In the genomic region with DNA sequence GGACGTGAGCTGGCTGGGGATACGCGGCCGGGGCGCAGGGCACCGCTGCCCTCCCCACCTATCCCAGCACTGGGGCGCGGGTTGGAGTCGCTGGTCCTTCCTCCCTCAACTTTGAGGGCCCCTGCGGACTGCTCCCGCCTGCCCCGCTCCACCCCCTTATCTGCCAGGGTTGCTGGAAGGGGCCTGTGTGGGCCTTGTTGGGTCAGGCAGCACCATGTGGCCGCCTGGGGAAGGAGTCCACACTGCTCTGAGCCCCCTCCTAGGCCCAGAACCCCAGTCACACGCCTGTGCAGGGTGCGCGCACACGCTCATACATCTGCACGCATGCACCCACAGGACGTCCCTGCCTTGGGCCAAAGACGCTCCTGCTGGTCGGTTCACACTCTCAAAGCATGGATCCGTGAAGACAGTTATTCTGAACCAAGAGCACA, we compare ENCODE assay signal across 9 cellular contexts. TPM values are rescaled to one million over a fixed set of nuclear protein-coding genes. Genes with fewer than 3 reads are reported as not detected.
DNase-seq lines count a peak whose midpoint lies in the region; TF ChIP-seq lines count a peak whose summit lies in the region.
"Had no signal": no experiment of that assay in that cellular context is flagged by ENCODE, and none has a peak within 500 bp of the region (broad histone marks: within the 10 kb centered on the region; RNA-seq: fewer than 3 reads in every experiment).

No MANE protein-coding gene starts in this region.

- H3K4me3 ChIP-seq in Jurkat, Clone E6-1 (ENCODE audit: low read length) = peak overlapping the region; percentile 56
- peak overlapping the region; percentile 35 for H3K4me3 ChIP-seq in astrocyte of the spinal cord (ENCODE audit: low read depth, low read length)
- H3K4me3 ChIP-seq in kidney epithelial cell (ENCODE audit: low read depth, low read length) = peak overlapping the region; percentile 35
- peak overlapping the region; percentile 73 to 77 for H3K4me3 ChIP-seq in stomach smooth muscle (ENCODE audit: low read length in 2 of 2)

- no peak overlapping the region for H3K27ac ChIP-seq in stomach smooth muscle (ENCODE audit: low read length)

- DNase-seq in Jurkat, Clone E6-1 (ENCODE audit: low read depth, low spot score) = no peak
- no peak for DNase-seq in astrocyte of the spinal cord (ENCODE audit: low read depth, low spot score)
- no peak for DNase-seq in kidney epithelial cell (ENCODE audit: low read depth)
- no peak for DNase-seq in stimulated activated CD8-positive, alpha-beta memory T cell treated with anti-CD3 and anti-CD28 coated beads, Interleukin-4, amount 100 ng/mL, for 48 hours
- DNase-seq in SW480 (ENCODE audit: low spot score) = no peak
- no peak for DNase-seq in GM13976 (ENCODE audit: low spot score)
- no peak for DNase-seq in NCI-H2029 (lab: John Stamatoyannopoulos, UW)
- DNase-seq: kidney glomerular epithelial cell had no signal

- no peaks in the 10 kb centered on the region for H3K9me3 ChIP-seq in stomach smooth muscle (ENCODE audit: control insufficient read depth in 2 of 2, low read length in 2 of 2)

- peaks cover 43% of the 10 kb centered on the region for H3K4me1 ChIP-seq in stomach smooth muscle (ENCODE audit: control insufficient read depth, insufficient read depth, low read length)

- H3K36me3 ChIP-seq in kidney epithelial cell (ENCODE audit: control insufficient read depth, insufficient read depth, low read length) = no peaks in the 10 kb centered on the region
- no peaks in the 10 kb centered on the region for H3K36me3 ChIP-seq in stomach smooth muscle (ENCODE audit: control insufficient read depth in 2 of 2, insufficient read depth in 2 of 2, low read length in 2 of 2)

- TF ChIP-seq CTCF in astrocyte of the spinal cord (IDR thresholded peaks at IDR 0.05; ENCODE audit: low read depth, low read length) (no peak), kidney epithelial cell (IDR thresholded peaks at IDR 0.05; ENCODE audit: insufficient read depth, low read length, poor library complexity, severe bottlenecking) (no peak), GM13976 (IDR thresholded peaks at IDR 0.05; ENCODE audit: borderline replicate concordance, control extremely low read depth, extremely low read depth, insufficient read depth, missing control alignments) (no peak)

- peak overlapping the region; percentile 66 for H3K9ac ChIP-seq in stomach smooth muscle (ENCODE audit: low read length in 2 of 2)

- in situ Hi-C loops in astrocyte of the spinal cord (cut with HindIII; ENCODE audit: low sequenced_read_pairs) = no loop called here
- in situ Hi-C loops in GM13976 (cut with MboI; ENCODE audit: low sequenced_read_pairs, unreplicated experiment) = no loop called here

- H3K27me3 ChIP-seq in kidney epithelial cell (ENCODE audit: control insufficient read depth, insufficient read depth, low read length) (peaks cover 36% of the 10 kb centered on the region), stomach smooth muscle (ENCODE audit: control insufficient read depth in 1 of 2, insufficient read depth in 2 of 2, low read length in 2 of 2) (no peaks in the 10 kb centered on the region)

RNA-seq across cellular contexts. Expression of gene TUB, which starts 0.6 kb away (rescaled TPM):
- 24.2 TPM for polyA plus RNA-seq in Jurkat, Clone E6-1 (2012; ENCODE audit: insufficient read depth, insufficient read length)
- 3.3 and 3.6 TPM in 2 replicates for total RNA-seq in kidney epithelial cell
